ENCODE assay signal across 8 cellular contexts in the genomic region with DNA sequence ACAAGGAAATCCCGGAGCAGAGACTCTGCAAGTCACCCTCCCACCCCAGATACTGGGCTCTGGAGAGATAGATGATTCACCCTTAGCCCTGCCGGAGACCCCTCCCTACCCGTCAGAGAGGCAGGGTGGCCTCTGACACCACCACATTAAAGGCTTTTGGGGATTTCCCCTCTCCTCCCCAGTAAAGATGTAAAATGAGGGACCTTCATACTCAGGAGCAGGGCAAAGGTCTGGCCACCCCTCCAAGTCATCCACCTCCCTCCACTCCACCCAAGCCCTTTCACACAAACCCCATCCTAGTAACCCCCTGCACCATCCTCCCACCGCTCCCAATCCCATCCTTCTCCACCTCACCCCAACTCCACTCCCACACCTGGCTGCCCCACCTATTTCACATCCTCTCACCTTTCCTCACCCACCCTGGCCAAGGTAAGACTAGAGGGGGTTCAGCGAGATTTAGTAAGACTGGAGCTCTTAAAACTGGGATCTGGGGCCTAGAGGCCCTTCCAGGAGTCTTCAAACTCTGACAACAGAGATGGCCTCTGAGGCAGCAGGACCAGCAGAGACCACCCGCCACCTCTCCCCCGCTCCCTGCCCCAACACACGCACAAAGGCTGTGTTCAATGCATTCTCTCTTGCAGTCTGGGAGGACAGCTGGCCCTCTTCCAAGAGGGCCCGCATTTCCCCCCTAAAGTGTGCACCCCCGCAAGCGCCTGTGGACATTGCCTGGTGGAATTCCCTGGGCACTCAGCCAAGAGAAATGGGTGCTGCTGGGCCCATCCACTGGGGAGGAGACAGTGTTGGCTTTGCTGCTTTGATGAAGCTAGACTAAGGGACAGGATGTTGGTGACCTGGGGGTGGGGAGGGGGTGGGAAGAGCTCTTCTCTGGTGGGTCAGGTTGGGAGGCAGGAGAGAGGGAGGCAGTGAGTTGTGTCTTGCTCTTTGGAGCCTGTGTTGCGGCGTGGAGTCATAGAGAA. TPM values are rescaled to one million over a fixed set of nuclear protein-coding genes. Genes with fewer than 3 reads are reported as not detected.
DNase-seq lines count a peak whose midpoint lies in the region; ATAC-seq and TF ChIP-seq lines count a peak whose summit lies in the region.

No MANE protein-coding gene starts in this region.

- no peak for ATAC-seq in left ventricle myocardium superior
- no peak for ATAC-seq in HG03571 (IDR thresholded peaks at IDR 0.05; ENCODE audit: unreplicated experiment)
- no peak for ATAC-seq in GM18870 (IDR thresholded peaks at IDR 0.05; ENCODE audit: unreplicated experiment)

- 41% methylated on average over 13 of the region's 13 CpGs for WGBS in liver

- no peaks in the 10 kb centered on the region for H3K27me3 ChIP-seq in right atrium auricular region
- H3K27me3 ChIP-seq in liver (ENCODE audit: control insufficient read depth in 4 of 4, insufficient read depth in 4 of 4, low read length in 3 of 4), result no peaks in the 10 kb centered on the region

- intact Hi-C loops in left ventricle myocardium superior (cut with micrococcal nuclease), result no loop called here

- DNase-seq in right atrium auricular region (ENCODE audit: low spot score) (no peak), left ventricle myocardium superior (no peak), DMS153 (lab: John Stamatoyannopoulos, UW) (no peak)
- peak; percentile 43 for DNase-seq in activated T-helper 9 cell treated with anti-CD3 and anti-CD28 coated beads, Interleukin-2, amount 50 U/mL, for 16 hours (ENCODE audit: low read depth)
- DNase-seq in stimulated activated CD8-positive, alpha-beta memory T cell treated with anti-CD3 and anti-CD28 coated beads, Interleukin-4, amount 100 ng/mL, for 48 hours, result peak; percentile 63

- H3K9ac ChIP-seq in liver (ENCODE audit: low read depth in 1 of 2, low read length in 2 of 2), result peak overlapping the region in 1 of 2 donors; percentile 75

- H3K4me1 ChIP-seq in right atrium auricular region (peaks cover 0 to 19% of the 10 kb centered on the region in 2 donors), liver (ENCODE audit: control insufficient read depth in 4 of 4, insufficient read depth in 4 of 4, low read length in 3 of 4) (peaks cover 0 to 51% (median 42%) of the 10 kb centered on the region in 4 donors)

- H3K4me3 ChIP-seq in right atrium auricular region (peak overlapping the region; percentile 57 to 70), liver (ENCODE audit: low read depth in 1 of 3, low read length in 3 of 3) (peak overlapping the region; percentile 78 to 96 (median 87))

- TF ChIP-seq CTCF in right atrium auricular region (IDR thresholded peaks at IDR 0.05) (no peak), liver (IDR thresholded peaks at IDR 0.05; ENCODE audit: low read depth, low read length, missing input control) (no peak)

- H3K27ac ChIP-seq in right atrium auricular region, result no peak overlapping the region
- H3K27ac ChIP-seq in liver (ENCODE audit: low read depth in 1 of 2, low read length in 2 of 2), result peak overlapping the region; percentile 66

- H3K9me3 ChIP-seq in right atrium auricular region (no peaks in the 10 kb centered on the region), liver (ENCODE audit: control insufficient read depth in 4 of 4, low read length in 3 of 4) (no peaks in the 10 kb centered on the region)

- no peak for TF ChIP-seq RAD21 in liver (IDR thresholded peaks at IDR 0.05)

- H3K36me3 ChIP-seq in right atrium auricular region, result no peaks in the 10 kb centered on the region
- peaks cover 0 to under 1% (median 0%) of the 10 kb centered on the region in 4 donors for H3K36me3 ChIP-seq in liver (ENCODE audit: control insufficient read depth in 4 of 4, insufficient read depth in 3 of 4, low read depth in 1 of 4, low read length in 3 of 4)

TF ChIP-seq in liver, 16 proteins besides CTCF, POLR2A, EP300 and RAD21:
- TF ChIP-seq, protein P1, sequence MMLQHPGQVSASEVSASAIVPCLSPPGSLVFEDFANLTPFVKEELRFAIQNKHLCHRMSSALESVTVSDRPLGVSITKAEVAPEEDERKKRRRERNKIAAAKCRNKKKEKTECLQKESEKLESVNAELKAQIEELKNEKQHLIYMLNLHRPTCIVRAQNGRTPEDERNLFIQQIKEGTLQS (IDR thresholded peaks at IDR 0.05), result no peak
- TF ChIP-seq HNF4G (IDR thresholded peaks at IDR 0.05), result no peak
- no peak for TF ChIP-seq NR2F2 (IDR thresholded peaks at IDR 0.05)
- no peak for TF ChIP-seq YY1 (IDR thresholded peaks at IDR 0.05)
- no peak for TF ChIP-seq FOXA1 (IDR thresholded peaks at IDR 0.05)
TF ChIP-seq in liver: peak in this region for 0.

RNA-seq across cellular contexts. Expression of a gene that starts 1.1 kb away (rescaled TPM):
- total RNA-seq in right atrium auricular region (10 to 100 TPM in 1 of 2 donors, 1 to 10 TPM in 1; 9.8 to 14.9 TPM), left ventricle myocardium superior (2.6 TPM), liver (100 to 1,000 TPM in 1 of 2 donors, 10 to 100 TPM in 1; 52.4 to 201 TPM)
- 100 to 1,000 TPM in 1 of 2 donors, 10 to 100 TPM in 1; 81.6 to 205 TPM for polyA plus RNA-seq in liver

RNA-seq across cellular contexts. Expression of a gene that starts 54.0 kb away (rescaled TPM):
- total RNA-seq in right atrium auricular region (10 to 100 TPM in 1 of 2 donors, 1 to 10 TPM in 1; 10.0 to 24.3 TPM), left ventricle myocardium superior (28.6 TPM), liver (10 to 100 TPM; 13.6 to 17.9 TPM)
- 10 to 100 TPM in 1 of 2 donors, 1 to 10 TPM in 1; 6.5 to 15.2 TPM for polyA plus RNA-seq in liver

Comparison
In these comparisons a context has a peak if more than half of its experiments do, and no peak if none do; other contexts are left out.
1. DNase-seq: peak in activated T-helper 9 cell treated with anti-CD3 and anti-CD28 coated beads, Interleukin-2, amount 50 U/mL, for 16 hours (single experiment) and stimulated activated CD8-positive, alpha-beta memory T cell treated with anti-CD3 and anti-CD28 coated beads, Interleukin-4, amount 100 ng/mL, for 48 hours (single experiment); none in right atrium auricular region (single experiment), left ventricle myocardium superior (single experiment) and DMS153 (single experiment).
2. H3K27ac ChIP-seq: peak in liver (2 of 2); none in right atrium auricular region (0 of 2).